ENCODE assay signal across 7 cellular contexts in the genomic region with DNA sequence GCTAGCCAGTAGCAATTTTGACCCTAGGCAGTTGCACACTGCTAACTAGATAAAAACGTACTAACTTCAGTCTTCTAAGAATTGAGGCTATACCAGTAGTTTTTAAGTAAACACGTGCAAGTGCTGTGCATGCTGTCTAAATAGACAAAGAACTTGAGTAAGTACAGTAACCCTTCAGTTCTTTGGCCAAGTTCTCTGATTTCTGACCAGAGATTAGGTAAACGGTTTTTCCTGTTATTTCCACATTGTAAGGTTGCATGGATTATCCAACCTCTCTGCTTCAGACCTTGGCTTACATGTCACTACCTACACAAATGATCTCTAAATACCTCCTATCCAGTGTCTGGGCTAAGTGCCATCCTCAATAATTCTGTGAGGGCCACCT. TPM values are rescaled to one million over a fixed set of nuclear protein-coding genes. Genes with fewer than 3 reads are reported as not detected.
DNase-seq lines count a peak whose midpoint lies in the region; ATAC-seq, FAIRE-seq and TF ChIP-seq lines count a peak whose summit lies in the region.

No MANE protein-coding gene starts in this region.

- H3K4me3 ChIP-seq in iPS-18a (ENCODE audit: low read length), result peak overlapping the region; percentile 86

- peaks cover 8% of the 10 kb centered on the region for H3K36me3 Mint-ChIP-seq in activated CD8-positive, alpha-beta T cell treated with anti-CD3 and anti-CD28 coated beads for 36 hours (ENCODE audit: low read depth)

- no peak for FAIRE-seq in HTR-8/SVneo (lab: Jason Lieb, UNC)

- TF ChIP-seq CTCF in activated CD8-positive, alpha-beta T cell treated with anti-CD3 and anti-CD28 coated beads for 36 hours (IDR thresholded peaks at IDR 0.05), result no peak

- POLR2A ChIA-PET in activated CD8-positive, alpha-beta T cell treated with anti-CD3 and anti-CD28 coated beads for 36 hours (lab: Charles Lee), result interaction anchor here (0.6 to 3.1 kb wide), 11 partner anchors 9 to 597 kb away, joined by 3 to 16 read pairs (median 4); no protein-coding TSS in a partner anchor

- H3K4me1 ChIP-seq in iPS-18a (ENCODE audit: control insufficient read depth, low read depth, low read length), result peaks cover 14% of the 10 kb centered on the region

- intact Hi-C loops in activated CD8-positive, alpha-beta T cell treated with anti-CD3 and anti-CD28 coated beads for 36 hours (cut with micrococcal nuclease), result loop anchor here (2.0 to 5.0 kb wide), 2 partner anchors 170 to 251 kb away; partner anchors contain the start of gene ACAP2

- ATAC-seq in HG02970 (IDR thresholded peaks at IDR 0.05; ENCODE audit: low FRiP score, unreplicated experiment) (peak; percentile 1), GM21723 (IDR thresholded peaks at IDR 0.05; ENCODE audit: unreplicated experiment) (no peak)
- ATAC-seq in activated CD8-positive, alpha-beta T cell treated with anti-CD3 and anti-CD28 coated beads for 36 hours, result no peak
- no peak for ATAC-seq in stimulated activated naive CD8-positive, alpha-beta T cell treated with anti-CD3 and anti-CD28 coated beads, Interleukin-15, amount 100 ng/mL, for 72 hours

- H3K4me3 Mint-ChIP-seq in activated CD8-positive, alpha-beta T cell treated with anti-CD3 and anti-CD28 coated beads for 36 hours, result peak overlapping the region; percentile 85
- H3K4me3 Mint-ChIP-seq in stimulated activated naive CD8-positive, alpha-beta T cell treated with anti-CD3 and anti-CD28 coated beads, Interleukin-15, amount 100 ng/mL, for 72 hours, result peak overlapping the region; percentile 93

- peak overlapping the region; percentile 87 for H3K27ac Mint-ChIP-seq in activated CD8-positive, alpha-beta T cell treated with anti-CD3 and anti-CD28 coated beads for 36 hours
- H3K27ac Mint-ChIP-seq in stimulated activated naive CD8-positive, alpha-beta T cell treated with anti-CD3 and anti-CD28 coated beads, Interleukin-15, amount 100 ng/mL, for 72 hours, result peak overlapping the region; percentile 66 to 84

- H3K27me3 Mint-ChIP-seq in activated CD8-positive, alpha-beta T cell treated with anti-CD3 and anti-CD28 coated beads for 36 hours, result no peaks in the 10 kb centered on the region
- no peaks in the 10 kb centered on the region for H3K27me3 Mint-ChIP-seq in stimulated activated naive CD8-positive, alpha-beta T cell treated with anti-CD3 and anti-CD28 coated beads, Interleukin-15, amount 100 ng/mL, for 72 hours

- DNase-seq in activated CD8-positive, alpha-beta T cell treated with anti-CD3 and anti-CD28 coated beads for 36 hours, result no peak
- DNase-seq in stimulated activated naive CD8-positive, alpha-beta T cell treated with anti-CD3 and anti-CD28 coated beads, Interleukin-15, amount 100 ng/mL, for 72 hours, result no peak
- DNase-seq in HTR-8/SVneo (ENCODE audit: insufficient read length, low spot score) (no peak), NCI-H446 (lab: John Stamatoyannopoulos, UW) (no peak)

- no peaks in the 10 kb centered on the region for H3K27me3 ChIP-seq in iPS-18a (ENCODE audit: control insufficient read depth, insufficient read depth, low read length)

- CTCF ChIA-PET in activated CD8-positive, alpha-beta T cell treated with anti-CD3 and anti-CD28 coated beads for 36 hours (lab: Charles Lee), result interaction anchor here (0.8 to 8.1 kb wide), 41 partner anchors 8 to 603 kb away, joined by 3 to 256 read pairs (median 5); partner anchors contain the start of genes ACAP2, LSG1 and PPP1R2

- peaks cover 16% of the 10 kb centered on the region for H3K4me1 Mint-ChIP-seq in activated CD8-positive, alpha-beta T cell treated with anti-CD3 and anti-CD28 coated beads for 36 hours (ENCODE audit: low read depth)
- H3K4me1 Mint-ChIP-seq in stimulated activated naive CD8-positive, alpha-beta T cell treated with anti-CD3 and anti-CD28 coated beads, Interleukin-15, amount 100 ng/mL, for 72 hours, result peaks cover 37% of the 10 kb centered on the region

- H3K9ac ChIP-seq in iPS-18a (ENCODE audit: low read length), result peak overlapping the region; percentile 71

- peaks cover 5% of the 10 kb centered on the region for H3K36me3 ChIP-seq in iPS-18a (ENCODE audit: control insufficient read depth, low read depth, low read length)

- no peaks in the 10 kb centered on the region for H3K9me3 ChIP-seq in iPS-18a (ENCODE audit: control insufficient read depth, low read depth, low read length)

- H3K9me3 Mint-ChIP-seq in activated CD8-positive, alpha-beta T cell treated with anti-CD3 and anti-CD28 coated beads for 36 hours, result no peaks in the 10 kb centered on the region
- H3K9me3 Mint-ChIP-seq in stimulated activated naive CD8-positive, alpha-beta T cell treated with anti-CD3 and anti-CD28 coated beads, Interleukin-15, amount 100 ng/mL, for 72 hours, result no peaks in the 10 kb centered on the region

- H3K27ac ChIP-seq in iPS-18a (ENCODE audit: low read length), result peak overlapping the region; percentile 29

RNA-seq across cellular contexts. Expression of gene XXYLT1, which starts 0.9 kb away (rescaled TPM):
- total RNA-seq in activated CD8-positive, alpha-beta T cell treated with anti-CD3 and anti-CD28 coated beads for 36 hours, result 1 to 10 TPM; 8.4 to 9.6 TPM
